1 cellular context compared by ENCODE assay signal in genomic region chr6:73129653-73130443, GRCh38.
TF ChIP-seq lines count a peak whose summit lies in the region.

No MANE protein-coding gene starts in this region.

TF ChIP-seq in HEK293, 187 proteins besides CTCF, POLR2A, EP300 and RAD21 (continued from another document):
- no peak for TF ChIP-seq ZBTB10 (tag by site-specific recombination; IDR thresholded peaks at IDR 0.05)
- TF ChIP-seq ZNF2 (tag by site-specific recombination; IDR thresholded peaks at IDR 0.05): peak; percentile 51; the same call in 1 of the 2 replicates
- no peak for TF ChIP-seq ZNF324 (tag by site-specific recombination; IDR thresholded peaks at IDR 0.05)
- no peak for TF ChIP-seq GLI4 (tag by site-specific recombination; IDR thresholded peaks at IDR 0.05)
- TF ChIP-seq, protein P1, sequence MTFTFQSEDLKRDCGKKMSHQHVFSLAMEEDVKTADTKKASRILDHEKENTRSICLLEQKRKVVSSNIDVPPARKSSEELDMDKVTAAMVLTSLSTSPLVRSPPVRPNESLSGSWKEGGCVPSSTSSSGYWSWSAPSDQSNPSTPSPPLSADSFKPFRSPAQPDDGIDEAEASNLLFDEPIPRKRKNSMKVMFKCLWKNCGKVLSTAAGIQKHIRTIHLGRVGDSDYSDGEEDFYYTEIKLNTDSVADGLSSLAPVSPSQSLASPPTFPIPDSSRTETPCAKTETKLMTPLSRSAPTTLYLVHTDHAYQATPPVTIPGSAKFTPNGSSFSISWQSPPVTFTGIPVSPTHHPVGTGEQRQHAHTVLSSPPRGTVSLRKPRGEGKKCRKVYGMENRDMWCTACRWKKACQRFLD (tag by site-specific recombination; IDR thresholded peaks at IDR 0.05): no peak
TF ChIP-seq in HEK293: peak in this region for 25.
